17 cellular contexts compared by ENCODE assay signal in genomic region chr10:49550563-49550962, GRCh38. TPM values are rescaled to one million over a fixed set of nuclear protein-coding genes. Genes with fewer than 3 reads are reported as not detected.
DNase-seq lines count a peak whose midpoint lies in the region; ATAC-seq and TF ChIP-seq lines count a peak whose summit lies in the region.
"Had no signal": no experiment of that assay in that cellular context is flagged by ENCODE, and none has a peak within 500 bp of the region (broad histone marks: within the 10 kb centered on the region; RNA-seq: fewer than 3 reads in every experiment).

No MANE protein-coding gene starts in this region.

- H3K27ac ChIP-seq in spleen = no peak overlapping the region
- H3K27ac ChIP-seq: hepatocyte, ovary had no signal

- H3K36me3 ChIP-seq in spleen = no peaks in the 10 kb centered on the region
- H3K36me3 ChIP-seq: ovary had no signal

- ATAC-seq in esophagus mucosa (peak; percentile 71), GM19463 (IDR thresholded peaks at IDR 0.05; ENCODE audit: unreplicated experiment) (no peak)

- intact Hi-C loops in spleen (cut with DNase I; ENCODE audit: low total_unique reads) = no loop called here

- TF ChIP-seq CTCF in retinal pigment epithelial cell (conservative IDR thresholded peaks at IDR 0.05; ENCODE audit: low read depth, low read length) = no peak
- TF ChIP-seq CTCF in spleen (IDR thresholded peaks at IDR 0.05 in 8 of 11, conservative IDR thresholded peaks at IDR 0.05 in 3 of 11) = no peak

- H3K4me3 ChIP-seq in retinal pigment epithelial cell (ENCODE audit: low read length) (no peak overlapping the region), spleen (no peak overlapping the region)
- H3K4me3 ChIP-seq: hepatocyte, ovary had no signal

- 35 to 69% (median 45%) methylated on average over 2 to 4 of the region's 4 CpGs for WGBS in spleen, 5 donors

- no peak for TF ChIP-seq POLR2A in spleen (IDR thresholded peaks at IDR 0.05)

- DNase-seq in H4 (ENCODE audit: low spot score) (peak; percentile 49), SK-MEL-5 (ENCODE audit: low read depth, low spot score) (peak; percentile 31), retinal pigment epithelial cell (ENCODE audit: low read depth) (peak; percentile 44), GOT3 (lab: John Stamatoyannopoulos, UW) (no peak), NCI-H2196 (lab: John Stamatoyannopoulos, UW; ENCODE audit: unreplicated experiment) (no peak), spleen (no peak)
- DNase-seq: amniotic stem cell; CD4-positive, alpha-beta memory T cell; effector memory CD4-positive, alpha-beta T cell; NCI-H1694; ovary; stimulated activated CD4-positive, alpha-beta T cell treated with anti-CD3 and anti-CD28 coated beads, Interleukin-2, amount 100 ng/mL, for 24 hours; stimulated activated naive CD4-positive, alpha-beta T cell had no signal

- peaks cover 0 to 7% (median 2%) of the 10 kb centered on the region in 8 donors for H3K9me3 ChIP-seq in spleen
- H3K9me3 ChIP-seq: ovary had no signal

- H3K4me1 ChIP-seq in spleen = no peaks in the 10 kb centered on the region

- H3K27me3 ChIP-seq in spleen (replicated peaks in 1 of 7) = peaks cover 0 to 3% (median 0%) of the 10 kb centered on the region in 7 donors
- H3K27me3 ChIP-seq: hepatocyte, ovary had no signal

- in situ Hi-C loops in SK-MEL-5 (cut with HindIII; ENCODE audit: low pct_unique_long_range_greater_than_20kb, low sequenced_read_pairs) = no loop called here

RNA-seq across cellular contexts. Expression of gene ERCC6, which starts 11.6 kb away (rescaled TPM):
- total RNA-seq in H4 (2014; rRNA removed; shearing (Covaris generic)) = 4.5 and 5.7 TPM in 2 replicates
- 11.4 and 16.1 TPM in 2 replicates for total RNA-seq in SK-MEL-5 (2014; rRNA removed; shearing (Covaris generic))
- polyA plus RNA-seq in SK-MEL-5 (2015; cell fraction: cytosol; rRNA removed) = 10.9 and 16.9 TPM in 2 replicates
- 25.7 and 30.3 TPM in 2 replicates for polyA plus RNA-seq in SK-MEL-5 (2015; cell fraction: nucleus; rRNA removed)
- total RNA-seq in esophagus mucosa (19.0 TPM), spleen (10 to 100 TPM; 20.0 to 32.7 (median 26.5) TPM)
- polyA plus RNA-seq in spleen = 1 to 10 TPM; 2.7 to 3.9 (median 3.8) TPM

RNA-seq across cellular contexts. Expression of gene SLC18A3, which starts 59.5 kb away (rescaled TPM):
- total RNA-seq in H4 (2014; rRNA removed; shearing (Covaris generic)) = not detected in 2 replicates
- total RNA-seq in SK-MEL-5 (2014; rRNA removed; shearing (Covaris generic)) = 0.11 TPM in 1 of 2 replicates, not detected in the other
- polyA plus RNA-seq in SK-MEL-5 (2015; cell fraction: cytosol; rRNA removed) = not detected in 2 replicates
- not detected in 2 replicates for polyA plus RNA-seq in SK-MEL-5 (2015; cell fraction: nucleus; rRNA removed)
- total RNA-seq in esophagus mucosa (not detected), spleen (not detected)
- polyA plus RNA-seq in spleen = not detected
- total RNA-seq: CD4-positive, alpha-beta memory T cell; OCI-LY7; ovary had no signal
- polyA plus RNA-seq: CD4-positive, alpha-beta memory T cell; ovary had no signal

Comparison
In these comparisons a context has a peak if more than half of its experiments do, and no peak if none do; other contexts are left out.
1. DNase-seq: peak in H4 (single experiment), SK-MEL-5 (single experiment) and retinal pigment epithelial cell (single experiment); none in GOT3 (single experiment), NCI-H2196 (single experiment) and spleen (single experiment).